9 cellular contexts compared by ENCODE assay signal in genomic region chr2:20348542-20348941, GRCh38. TPM values are rescaled to one million over a fixed set of nuclear protein-coding genes. Genes with fewer than 3 reads are reported as not detected.
DNase-seq lines count a peak whose midpoint lies in the region; ATAC-seq, FAIRE-seq and TF ChIP-seq lines count a peak whose summit lies in the region.
"Had no signal": no experiment of that assay in that cellular context is flagged by ENCODE, and none has a peak within 500 bp of the region (broad histone marks: within the 10 kb centered on the region; RNA-seq: fewer than 3 reads in every experiment).

No MANE protein-coding gene starts in this region.

- POLR2A ChIA-PET in HCT116 (lab: Charles Lee) = no interaction called here

- peaks cover 19% of the 10 kb centered on the region for H3K4me1 Mint-ChIP-seq in astrocyte (ENCODE audit: low read depth, unreplicated experiment)

- H3K4me2 ChIP-seq in HCT116 (ENCODE audit: low read length) (peak overlapping the region; percentile 90), astrocyte (ENCODE audit: low read length) (peak overlapping the region; percentile 86)

- H3K27ac ChIP-seq in HCT116 (ENCODE audit: low read depth, low read length) = no peak overlapping the region
- H3K27ac ChIP-seq in astrocyte (ENCODE audit: low read depth, low read length) = no peak overlapping the region
- H3K27ac ChIP-seq in ovary = no peak overlapping the region
- H3K27ac ChIP-seq in caudate nucleus (ENCODE audit: low read depth, low read length) = no peak overlapping the region

- ATAC-seq in HCT116 = no peak
- ATAC-seq in GM18505 (IDR thresholded peaks at IDR 0.05; ENCODE audit: unreplicated experiment) = no peak
- no peak for ATAC-seq in GM19397 (IDR thresholded peaks at IDR 0.05; ENCODE audit: unreplicated experiment)

- H3K4me1 ChIP-seq in HCT116 (ENCODE audit: control insufficient read depth in 1 of 2, insufficient read depth in 2 of 2, low read length in 2 of 2) (peaks cover 14 to 41% of the 10 kb centered on the region in 2 experiments), astrocyte (ENCODE audit: insufficient read depth, low read length) (peaks cover 16% of the 10 kb centered on the region), mononuclear cell (ENCODE audit: insufficient read depth, low read length) (peaks cover 63% of the 10 kb centered on the region), ovary (ENCODE audit: insufficient read depth) (peaks cover 16% of the 10 kb centered on the region)

- BruUV-seq in HCT116 (replicated peaks; lab: Mats Ljungman, UMichigan) = no TSS peak

- H3K9ac ChIP-seq in HCT116 (ENCODE audit: low read length) (peak overlapping the region; percentile 24; the same call in 1 of the 2 replicates), astrocyte (ENCODE audit: low read length) (peak overlapping the region; percentile 89)

- peak overlapping the region; percentile 87 for H3K27ac Mint-ChIP-seq in astrocyte (ENCODE audit: unreplicated experiment)

- H3K27me3 ChIP-seq in HCT116 (ENCODE audit: insufficient read depth, low read length) (no peaks in the 10 kb centered on the region), astrocyte (ENCODE audit: insufficient read depth, low read length) (no peaks in the 10 kb centered on the region), mononuclear cell (ENCODE audit: insufficient read depth, low read length) (no peaks in the 10 kb centered on the region), ovary (no peaks in the 10 kb centered on the region)

- CTCF ChIA-PET in HCT116 (lab: Charles Lee) = no interaction called here

- WGBS in ovary, 3 donors = 75 to 85% (median 79%) methylated on average over 17 of the region's 17 CpGs

- RAD21 ChIA-PET in HCT116 (lab: Charles Lee; ENCODE audit: low non-redundant PET in 1 of 2, low total read pairs in 2 of 2, uncharacterized antibody in 2 of 2, unreplicated experiment in 2 of 2) = no interaction called here

- no peak for FAIRE-seq in astrocyte (lab: Jason Lieb, UNC)

- intact Hi-C loops in HCT116 (cut with micrococcal nuclease) = no loop called here
- intact Hi-C loops in ovary (cut with DNase I) = no loop called here

- DNase-seq in AG10803 (ENCODE audit: low read depth) (no peak), HCT116 (ENCODE audit: low read depth, low spot score) (no peak), astrocyte (ENCODE audit: low read depth) (no peak), ovary (no peak), caudate nucleus (lab: John Stamatoyannopoulos, UW) (no peak)

- TF ChIP-seq EP300 in ovary (IDR thresholded peaks at IDR 0.05) = no peak

- H3K4me3 ChIP-seq in AG10803 (ENCODE audit: low read length) (peak overlapping the region; percentile 9; the same call in 1 of the 2 replicates), HCT116 (replicated peaks in 1 of 2; ENCODE audit: low read depth in 1 of 2, low read length in 2 of 2) (no peak overlapping the region), astrocyte (ENCODE audit: insufficient read depth, low read depth, low read length) (peak overlapping the region; percentile 92), mononuclear cell (ENCODE audit: low read length) (peak overlapping the region; percentile 10), ovary (no peak overlapping the region)
- H3K4me3 ChIP-seq: lung had no signal

- peak overlapping the region; percentile 98 for H3K4me3 Mint-ChIP-seq in astrocyte (ENCODE audit: unreplicated experiment)

- H3K36me3 Mint-ChIP-seq in astrocyte (ENCODE audit: low read depth, unreplicated experiment) = peaks cover 5% of the 10 kb centered on the region

- TF ChIP-seq RAD21 in HCT116 (IDR thresholded peaks at IDR 0.05; ENCODE audit: low read depth) = no peak

- TF ChIP-seq CTCF in AG10803 (conservative IDR thresholded peaks at IDR 0.05; ENCODE audit: low read length) = no peak
- no peak for TF ChIP-seq CTCF in HCT116 (IDR thresholded peaks at IDR 0.05 in 2 of 3, conservative IDR thresholded peaks at IDR 0.05 in 1 of 3; ENCODE audit: borderline replicate concordance in 1 of 3, insufficient read depth in 1 of 3, low read depth in 2 of 3, low read length in 2 of 3)
- TF ChIP-seq CTCF in astrocyte (IDR thresholded peaks at IDR 0.05; ENCODE audit: insufficient read depth, low read depth, low read length) = no peak
- TF ChIP-seq CTCF in ovary (IDR thresholded peaks at IDR 0.05) = no peak

- TF ChIP-seq POLR2A in HCT116 (IDR thresholded peaks at IDR 0.05; ENCODE audit: borderline replicate concordance, extremely low read depth, insufficient read depth, insufficient read length) (no peak), ovary (IDR thresholded peaks at IDR 0.05) (no peak), GM18505 (IDR thresholded peaks at IDR 0.05; ENCODE audit: borderline replicate concordance, extremely low read depth, insufficient read depth, insufficient read length) (no peak)

- peaks cover 0 to 4% of the 10 kb centered on the region in 2 experiments; a peak in 1 of 4 replicates for H3K36me3 ChIP-seq in HCT116 (ENCODE audit: control insufficient read depth in 1 of 2, insufficient read depth in 2 of 2, low read length in 2 of 2)
- H3K36me3 ChIP-seq in astrocyte (ENCODE audit: insufficient read depth, low read length) = no peaks in the 10 kb centered on the region
- no peaks in the 10 kb centered on the region for H3K36me3 ChIP-seq in ovary

- no peak overlapping the region for H2AFZ ChIP-seq in HCT116 (ENCODE audit: low read depth, low read length, poor library complexity, severe bottlenecking)
- H2AFZ ChIP-seq in astrocyte (ENCODE audit: low read depth, low read length) = no peak overlapping the region

- H4K20me1 ChIP-seq in HCT116 (ENCODE audit: insufficient read depth) (peaks cover 40% of the 10 kb centered on the region), astrocyte (ENCODE audit: insufficient read depth, low read length) (peaks cover 65% of the 10 kb centered on the region)

- H3K9me3 ChIP-seq in HCT116 (ENCODE audit: control insufficient read depth in 1 of 2, insufficient read depth in 1 of 2, low read depth in 1 of 2, low read length in 2 of 2) (no peaks in the 10 kb centered on the region), astrocyte (ENCODE audit: insufficient read depth, low read depth, low read length) (no peaks in the 10 kb centered on the region), mononuclear cell (ENCODE audit: low read depth, low read length) (no peaks in the 10 kb centered on the region), ovary (no peaks in the 10 kb centered on the region)

- no peaks in the 10 kb centered on the region for H3K27me3 Mint-ChIP-seq in astrocyte (ENCODE audit: low read depth, unreplicated experiment)

- H3K79me2 ChIP-seq in HCT116 (ENCODE audit: insufficient read depth, low read length) (peaks cover 69% of the 10 kb centered on the region), astrocyte (ENCODE audit: insufficient read depth, low read length) (peaks cover 69% of the 10 kb centered on the region)

- H3K9me3 Mint-ChIP-seq in astrocyte (ENCODE audit: unreplicated experiment) = no peaks in the 10 kb centered on the region

- H3K9me2 ChIP-seq in HCT116 (ENCODE audit: insufficient read depth) = no peaks in the 10 kb centered on the region

TF ChIP-seq in HCT116, 20 proteins besides CTCF, POLR2A, EP300 and RAD21 (continues in another document):
- TF ChIP-seq, protein P1, sequence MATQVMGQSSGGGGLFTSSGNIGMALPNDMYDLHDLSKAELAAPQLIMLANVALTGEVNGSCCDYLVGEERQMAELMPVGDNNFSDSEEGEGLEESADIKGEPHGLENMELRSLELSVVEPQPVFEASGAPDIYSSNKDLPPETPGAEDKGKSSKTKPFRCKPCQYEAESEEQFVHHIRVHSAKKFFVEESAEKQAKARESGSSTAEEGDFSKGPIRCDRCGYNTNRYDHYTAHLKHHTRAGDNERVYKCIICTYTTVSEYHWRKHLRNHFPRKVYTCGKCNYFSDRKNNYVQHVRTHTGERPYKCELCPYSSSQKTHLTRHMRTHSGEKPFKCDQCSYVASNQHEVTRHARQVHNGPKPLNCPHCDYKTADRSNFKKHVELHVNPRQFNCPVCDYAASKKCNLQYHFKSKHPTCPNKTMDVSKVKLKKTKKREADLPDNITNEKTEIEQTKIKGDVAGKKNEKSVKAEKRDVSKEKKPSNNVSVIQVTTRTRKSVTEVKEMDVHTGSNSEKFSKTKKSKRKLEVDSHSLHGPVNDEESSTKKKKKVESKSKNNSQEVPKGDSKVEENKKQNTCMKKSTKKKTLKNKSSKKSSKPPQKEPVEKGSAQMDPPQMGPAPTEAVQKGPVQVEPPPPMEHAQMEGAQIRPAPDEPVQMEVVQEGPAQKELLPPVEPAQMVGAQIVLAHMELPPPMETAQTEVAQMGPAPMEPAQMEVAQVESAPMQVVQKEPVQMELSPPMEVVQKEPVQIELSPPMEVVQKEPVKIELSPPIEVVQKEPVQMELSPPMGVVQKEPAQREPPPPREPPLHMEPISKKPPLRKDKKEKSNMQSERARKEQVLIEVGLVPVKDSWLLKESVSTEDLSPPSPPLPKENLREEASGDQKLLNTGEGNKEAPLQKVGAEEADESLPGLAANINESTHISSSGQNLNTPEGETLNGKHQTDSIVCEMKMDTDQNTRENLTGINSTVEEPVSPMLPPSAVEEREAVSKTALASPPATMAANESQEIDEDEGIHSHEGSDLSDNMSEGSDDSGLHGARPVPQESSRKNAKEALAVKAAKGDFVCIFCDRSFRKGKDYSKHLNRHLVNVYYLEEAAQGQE (IDR thresholded peaks at IDR 0.05; ENCODE audit: low read depth) = no peak
- TF ChIP-seq ZBTB33 (IDR thresholded peaks at IDR 0.05; ENCODE audit: extremely low read depth, insufficient replicate concordance, low read length) (no peak), CBX3 (IDR thresholded peaks at IDR 0.05; ENCODE audit: low read depth) (no peak)
- TF ChIP-seq, protein P2, sequence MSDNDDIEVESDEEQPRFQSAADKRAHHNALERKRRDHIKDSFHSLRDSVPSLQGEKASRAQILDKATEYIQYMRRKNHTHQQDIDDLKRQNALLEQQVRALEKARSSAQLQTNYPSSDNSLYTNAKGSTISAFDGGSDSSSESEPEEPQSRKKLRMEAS (IDR thresholded peaks at IDR 0.05) = no peak

RNA-seq across cellular contexts. Expression of gene PUM2, which starts 2.1 kb away (rescaled TPM):
- total RNA-seq in HCT116 (2021; ENCODE audit: unreplicated experiment) (105 TPM), astrocyte (55.6 and 69.4 TPM in 2 replicates), mononuclear cell (88.9 TPM), ovary (100 to 1,000 TPM in 4 of 7 donors, 10 to 100 TPM in 3; 49.3 to 148 (median 106) TPM)
- 39.0 and 39.7 TPM in 2 replicates for polyA plus RNA-seq in HCT116 (2012)
- 10 to 100 TPM; 40.3 to 49.5 TPM for polyA plus RNA-seq in ovary

Comparison
In these comparisons a context has a peak if more than half of its experiments do, and no peak if none do; other contexts are left out.
1. H3K4me3 ChIP-seq: peak in AG10803 (single experiment), astrocyte (single experiment) and mononuclear cell (single experiment); none in HCT116 (0 of 2) and ovary (single experiment).